15 cellular contexts compared by ENCODE assay signal in genomic region chr1:230898144-230898543, GRCh38. TPM values are rescaled to one million over a fixed set of nuclear protein-coding genes. Genes with fewer than 3 reads are reported as not detected.
DNase-seq lines count a peak whose midpoint lies in the region; ATAC-seq, FAIRE-seq and TF ChIP-seq lines count a peak whose summit lies in the region.
"Had no signal": no experiment of that assay in that cellular context is flagged by ENCODE, and none has a peak within 500 bp of the region (broad histone marks: within the 10 kb centered on the region; RNA-seq: fewer than 3 reads in every experiment).

No MANE protein-coding gene starts in this region.

- FAIRE-seq in pancreas (lab: Jason Lieb, UNC) = no peak
- FAIRE-seq: A204.1, H54 had no signal

- H3K9me3 Mint-ChIP-seq in Caco-2 (ENCODE audit: unreplicated experiment) = no peaks in the 10 kb centered on the region
- H3K9me3 Mint-ChIP-seq in natural killer cell treated with Interleukin-12 subunit alpha and Interleukin-12 subunit beta and Interleukin-15 and Interleukin-18, amount 100 ng/mL, for 72 hours = no peaks in the 10 kb centered on the region
- H3K9me3 Mint-ChIP-seq: CD4-positive, alpha-beta memory T cell had no signal

- H3K9me3 ChIP-seq in Caco-2 = no peaks in the 10 kb centered on the region
- H3K9me3 ChIP-seq in HCT116 (ENCODE audit: control insufficient read depth in 1 of 2, insufficient read depth in 1 of 2, low read depth in 1 of 2, low read length in 2 of 2) = no peaks in the 10 kb centered on the region
- no peaks in the 10 kb centered on the region for H3K9me3 ChIP-seq in heart right ventricle
- no peaks in the 10 kb centered on the region for H3K9me3 ChIP-seq in thoracic aorta
- H3K9me3 ChIP-seq in pancreas = no peaks in the 10 kb centered on the region

- ATAC-seq in HCT116 = no peak
- peak in 5 of 8 donors; percentile 30 to 73 (median 40) for ATAC-seq in heart right ventricle
- ATAC-seq in thoracic aorta (ENCODE audit: insufficient number of reproducible peaks, low FRiP score, low read depth) = no peak
- no peak for ATAC-seq in natural killer cell treated with Interleukin-12 subunit alpha and Interleukin-12 subunit beta and Interleukin-15 and Interleukin-18, amount 100 ng/mL, for 72 hours
- no peak for ATAC-seq in pancreas
- ATAC-seq in GM21737 (IDR thresholded peaks at IDR 0.05; ENCODE audit: unreplicated experiment) = no peak

- H3K4me2 ChIP-seq in HCT116 (ENCODE audit: low read length) = no peak overlapping the region

- peaks cover 48% of the 10 kb centered on the region for H3K4me1 Mint-ChIP-seq in Caco-2 (ENCODE audit: low read depth, unreplicated experiment)
- H3K4me1 Mint-ChIP-seq in natural killer cell treated with Interleukin-12 subunit alpha and Interleukin-12 subunit beta and Interleukin-15 and Interleukin-18, amount 100 ng/mL, for 72 hours (ENCODE audit: low read depth in 2 of 2) = no peaks in the 10 kb centered on the region
- H3K4me1 Mint-ChIP-seq: B cell had no signal

- H3K4me1 ChIP-seq in Caco-2 (peaks cover 46% of the 10 kb centered on the region), HCT116 (ENCODE audit: control insufficient read depth in 1 of 2, insufficient read depth in 2 of 2, low read length in 2 of 2) (no peaks in the 10 kb centered on the region), heart right ventricle (peaks cover 0 to 12% (median 0%) of the 10 kb centered on the region in 9 donors), thoracic aorta (ENCODE audit: control insufficient read depth in 1 of 2, low read depth in 2 of 2) (peaks cover 12% of the 10 kb centered on the region in 2 donors), pancreas (no peaks in the 10 kb centered on the region)

- H3K4me3 ChIP-seq in Caco-2 (ENCODE audit: low read depth, low read length) (no peak overlapping the region), HCT116 (replicated peaks in 1 of 2; ENCODE audit: low read depth in 1 of 2, low read length in 2 of 2) (no peak overlapping the region), heart right ventricle (no peak overlapping the region), thoracic aorta (no peak overlapping the region), pancreas (no peak overlapping the region)

- H3K36me3 Mint-ChIP-seq in Caco-2 (ENCODE audit: insufficient read depth, unreplicated experiment) = peaks cover 17% of the 10 kb centered on the region
- no peaks in the 10 kb centered on the region for H3K36me3 Mint-ChIP-seq in natural killer cell treated with Interleukin-12 subunit alpha and Interleukin-12 subunit beta and Interleukin-15 and Interleukin-18, amount 100 ng/mL, for 72 hours

- intact Hi-C loops in Caco-2 (cut with micrococcal nuclease; ENCODE audit: unreplicated experiment) = no loop called here
- intact Hi-C loops in HCT116 (cut with micrococcal nuclease) = no loop called here
- intact Hi-C loops in heart right ventricle (cut with DNase I) = no loop called here
- intact Hi-C loops in pancreas (cut with DNase I) = no loop called here

- no peak overlapping the region for H3K4me3 Mint-ChIP-seq in Caco-2 (ENCODE audit: unreplicated experiment)
- no peak overlapping the region for H3K4me3 Mint-ChIP-seq in natural killer cell treated with Interleukin-12 subunit alpha and Interleukin-12 subunit beta and Interleukin-15 and Interleukin-18, amount 100 ng/mL, for 72 hours
- H3K4me3 Mint-ChIP-seq: B cell; CD4-positive, alpha-beta memory T cell had no signal

- no peaks in the 10 kb centered on the region for H3K27me3 Mint-ChIP-seq in Caco-2 (ENCODE audit: insufficient read depth, unreplicated experiment)
- no peaks in the 10 kb centered on the region for H3K27me3 Mint-ChIP-seq in natural killer cell treated with Interleukin-12 subunit alpha and Interleukin-12 subunit beta and Interleukin-15 and Interleukin-18, amount 100 ng/mL, for 72 hours
- H3K27me3 Mint-ChIP-seq: CD4-positive, alpha-beta memory T cell had no signal

- WGBS in heart right ventricle, 2 donors = 90 to 96% methylated on average over 4 of the region's 4 CpGs
- 92 to 94% methylated on average over 4 of the region's 4 CpGs for WGBS in pancreas, 2 donors

- no peak overlapping the region for H3K9ac ChIP-seq in HCT116 (ENCODE audit: low read length)

- no peak for TF ChIP-seq POLR2A in HCT116 (IDR thresholded peaks at IDR 0.05; ENCODE audit: borderline replicate concordance, extremely low read depth, insufficient read depth, insufficient read length)

- RAD21 ChIA-PET in HCT116 (lab: Charles Lee; ENCODE audit: low non-redundant PET in 1 of 2, low total read pairs in 2 of 2, uncharacterized antibody in 2 of 2, unreplicated experiment in 2 of 2) = interaction anchor here in 1 of 2 experiments (0.6 kb wide), 1 partner anchor 30 kb away, joined by 4 read pairs; the partner anchor contains the start of gene C1orf198

- no peak for TF ChIP-seq CTCF in Caco-2 (IDR thresholded peaks at IDR 0.05; ENCODE audit: insufficient read depth in 1 of 2, low read depth in 1 of 2, low read length in 1 of 2, severe bottlenecking in 1 of 2, unreplicated experiment in 1 of 2)
- no peak for TF ChIP-seq CTCF in HCT116 (IDR thresholded peaks at IDR 0.05 in 2 of 3, conservative IDR thresholded peaks at IDR 0.05 in 1 of 3; ENCODE audit: borderline replicate concordance in 1 of 3, insufficient read depth in 1 of 3, low read depth in 2 of 3, low read length in 2 of 3)
- no peak for TF ChIP-seq CTCF in heart right ventricle (IDR thresholded peaks at IDR 0.05)
- TF ChIP-seq CTCF in thoracic aorta (IDR thresholded peaks at IDR 0.05) = no peak
- no peak for TF ChIP-seq CTCF in pancreas (IDR thresholded peaks at IDR 0.05)

- BruUV-seq in Caco-2 (replicated peaks; lab: Mats Ljungman, UMichigan) (no TSS peak), HCT116 (replicated peaks; lab: Mats Ljungman, UMichigan) (TSS peak; percentile 32)

- no peak for TF ChIP-seq RAD21 in HCT116 (IDR thresholded peaks at IDR 0.05; ENCODE audit: low read depth)

- no peak overlapping the region for H2AFZ ChIP-seq in HCT116 (ENCODE audit: low read depth, low read length, poor library complexity, severe bottlenecking)

- H3K36me3 ChIP-seq in Caco-2 (ENCODE audit: control insufficient read depth, insufficient read depth, low read length) (no peaks in the 10 kb centered on the region), HCT116 (ENCODE audit: control insufficient read depth in 1 of 2, insufficient read depth in 2 of 2, low read length in 2 of 2) (no peaks in the 10 kb centered on the region), heart right ventricle (peaks cover 0 to 5% (median 0%) of the 10 kb centered on the region in 9 donors), thoracic aorta (no peaks in the 10 kb centered on the region), pancreas (no peaks in the 10 kb centered on the region)

- no peak overlapping the region for H3K27ac ChIP-seq in HCT116 (ENCODE audit: low read depth, low read length)
- H3K27ac ChIP-seq in heart right ventricle = peak overlapping the region in 2 of 10 donors; percentile 14 to 15
- H3K27ac ChIP-seq in thoracic aorta = peak overlapping the region; percentile 1 to 51
- no peak overlapping the region for H3K27ac ChIP-seq in pancreas
- H3K27ac ChIP-seq: HL-60 had no signal

- CTCF ChIA-PET in Caco-2 (lab: Charles Lee) = no interaction called here
- CTCF ChIA-PET in HCT116 (lab: Charles Lee) = no interaction called here

- no peaks in the 10 kb centered on the region for H3K79me2 ChIP-seq in HCT116 (ENCODE audit: insufficient read depth, low read length)

- H3K27me3 ChIP-seq in Caco-2 (replicated peaks; ENCODE audit: control insufficient read depth, insufficient read depth, low read length) (no peaks in the 10 kb centered on the region), HCT116 (ENCODE audit: insufficient read depth, low read length) (no peaks in the 10 kb centered on the region), heart right ventricle (no peaks in the 10 kb centered on the region), thoracic aorta (replicated peaks; ENCODE audit: insufficient read depth) (no peaks in the 10 kb centered on the region), pancreas (no peaks in the 10 kb centered on the region)

- H3K9me2 ChIP-seq in HCT116 (ENCODE audit: insufficient read depth) = no peaks in the 10 kb centered on the region

- DNase-seq in Caco-2 (no peak), HCT116 (ENCODE audit: low read depth, low spot score) (no peak), heart right ventricle (no peak), thoracic aorta (ENCODE audit: low spot score) (no peak), pancreas (no peak)
- no peak for DNase-seq in natural killer cell treated with Interleukin-12 subunit alpha and Interleukin-12 subunit beta and Interleukin-15 and Interleukin-18, amount 100 ng/mL, for 72 hours (ENCODE audit: low spot score)
- DNase-seq: C1 segment of cervical spinal cord; CD4-positive, alpha-beta memory T cell; DMS53; GF-D8 had no signal

- H4K20me1 ChIP-seq in HCT116 (ENCODE audit: insufficient read depth) = no peaks in the 10 kb centered on the region

- POLR2A ChIA-PET in Caco-2 (lab: Charles Lee) (interaction anchor here (1.4 kb wide), 1 partner anchor 30 kb away, joined by 3 read pairs; the partner anchor contains the start of gene C1orf198), HCT116 (lab: Charles Lee) (no interaction called here)

- H3K27ac Mint-ChIP-seq in Caco-2 (ENCODE audit: unreplicated experiment) = peak overlapping the region; percentile 70
- no peak overlapping the region for H3K27ac Mint-ChIP-seq in natural killer cell treated with Interleukin-12 subunit alpha and Interleukin-12 subunit beta and Interleukin-15 and Interleukin-18, amount 100 ng/mL, for 72 hours
- H3K27ac Mint-ChIP-seq: B cell had no signal

TF ChIP-seq in HCT116, 20 proteins besides CTCF, POLR2A, EP300 and RAD21 (continues in another document):
- TF ChIP-seq, protein P1, sequence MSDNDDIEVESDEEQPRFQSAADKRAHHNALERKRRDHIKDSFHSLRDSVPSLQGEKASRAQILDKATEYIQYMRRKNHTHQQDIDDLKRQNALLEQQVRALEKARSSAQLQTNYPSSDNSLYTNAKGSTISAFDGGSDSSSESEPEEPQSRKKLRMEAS (IDR thresholded peaks at IDR 0.05) = no peak
- TF ChIP-seq CEBPB (IDR thresholded peaks at IDR 0.05; ENCODE audit: low read depth) = no peak
- no peak for TF ChIP-seq ELF1 (IDR thresholded peaks at IDR 0.05; ENCODE audit: borderline replicate concordance, low read depth)
- no peak for TF ChIP-seq TCF7L2 (IDR thresholded peaks at IDR 0.05; ENCODE audit: borderline replicate concordance, extremely low read depth, insufficient read depth, insufficient read length)

RNA-seq across cellular contexts. Expression of gene C1orf198, which starts 29.8 kb away (rescaled TPM):
- 80.1 and 92.2 TPM in 2 replicates for total RNA-seq in Caco-2 (2022)
- total RNA-seq in HCT116 (2021; ENCODE audit: unreplicated experiment) = 22.9 TPM
- 13.4 and 15.4 TPM in 2 replicates for polyA plus RNA-seq in HCT116 (2012)
- total RNA-seq in heart right ventricle = 10 to 100 TPM; 33.4 to 66.0 (median 46.0) TPM
- polyA plus RNA-seq in heart right ventricle = 10 to 100 TPM; 26.0 to 36.4 TPM
- 100 to 1,000 TPM; 166 to 273 TPM for total RNA-seq in thoracic aorta
- total RNA-seq in natural killer cell treated with Interleukin-12 subunit alpha and Interleukin-12 subunit beta and Interleukin-15 and Interleukin-18, amount 100 ng/mL, for 72 hours = 1 to 10 TPM; 2.0 to 3.7 TPM
- 10 to 100 TPM; 17.7 to 35.3 (median 22.2) TPM for total RNA-seq in pancreas
- polyA plus RNA-seq in pancreas = 10 to 100 TPM; 16.5 to 19.4 TPM

Comparison
In these comparisons a context has a peak if more than half of its experiments do, and no peak if none do; other contexts are left out.
1. ATAC-seq: peak in heart right ventricle (5 of 8); none in HCT116 (single experiment), thoracic aorta (single experiment), natural killer cell treated with Interleukin-12 subunit alpha and Interleukin-12 subunit beta and Interleukin-15 and Interleukin-18, amount 100 ng/mL, for 72 hours (0 of 2), pancreas (0 of 4) and GM21737 (single experiment).
2. H3K27ac ChIP-seq: peak in thoracic aorta (2 of 2); none in HCT116 (single experiment) and pancreas (0 of 4).